ENCODE assay signal across 21 cellular contexts in the genomic region with DNA sequence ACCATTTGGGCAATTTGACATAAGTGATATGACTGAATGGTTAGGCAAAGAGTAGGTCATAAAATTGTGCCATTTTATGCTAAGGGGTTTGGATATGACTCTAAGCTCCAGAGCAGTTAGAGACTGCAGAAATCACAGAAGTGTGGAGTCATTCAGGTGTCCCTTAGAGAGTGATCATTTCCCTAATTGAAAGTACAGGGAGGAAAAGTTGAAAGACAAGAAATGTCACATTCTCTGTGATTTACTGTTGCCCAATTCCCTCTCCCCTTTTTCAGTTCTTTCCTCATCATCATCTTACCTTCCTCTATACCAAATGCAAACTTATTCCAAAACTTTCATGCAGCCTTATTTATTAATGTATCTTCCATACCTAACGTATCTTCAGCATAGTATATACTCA. TPM values are rescaled to one million over a fixed set of nuclear protein-coding genes. Genes with fewer than 3 reads are reported as not detected.
A peak's percentile ranks its signal among the peaks of the same experiment; 100 is the strongest.
DNase-seq lines count a peak whose midpoint lies in the region; FAIRE-seq and TF ChIP-seq lines count a peak whose summit lies in the region.
"Had no signal": no experiment of that assay in that cellular context is flagged by ENCODE, and none has a peak within 500 bp of the region (broad histone marks: within the 10 kb centered on the region; RNA-seq: fewer than 3 reads in every experiment).

No MANE protein-coding gene starts in this region.

- no peak overlapping the region for H4K91ac ChIP-seq in trophoblast cell (ENCODE audit: low read depth, low read length)

- no peak overlapping the region for H3K14ac ChIP-seq in trophoblast cell (ENCODE audit: low read length)

- H3K23ac ChIP-seq in trophoblast cell (ENCODE audit: low read length): no peak overlapping the region

- no peak overlapping the region for H2AFZ ChIP-seq in trophoblast cell (ENCODE audit: insufficient read depth, low read length, poor library complexity)
- H2AFZ ChIP-seq: GM23248 had no signal

- no peak overlapping the region for H2AK5ac ChIP-seq in trophoblast cell (ENCODE audit: low read length)

- peaks cover 7% of the 10 kb centered on the region for H3K4me1 Mint-ChIP-seq in osteocyte (ENCODE audit: unreplicated experiment)

- no peak overlapping the region for H3K18ac ChIP-seq in trophoblast cell (ENCODE audit: low read length)

- H2BK120ac ChIP-seq in trophoblast cell (ENCODE audit: insufficient read depth, low read length, poor library complexity): no peak overlapping the region

- H3K27me3 ChIP-seq in bronchial epithelial cell (ENCODE audit: control insufficient read depth, insufficient read depth, low read length) (no peaks in the 10 kb centered on the region), trophoblast cell (ENCODE audit: insufficient read depth, low read length) (no peaks in the 10 kb centered on the region)
- H3K27me3 ChIP-seq: BLaER1 treated with 17β-estradiol and CSF1 and Interleukin-3, amounts not matched to agents 10 nM and 100 nM had no signal

- no peak overlapping the region for H3K4ac ChIP-seq in trophoblast cell (ENCODE audit: low read depth, low read length)

- no CpG with 5 or more reads among the region's 1 CpG for WGBS in trophoblast cell (ENCODE audit: extremely low coverage, insufficient coverage, insufficient read length)

- no peak overlapping the region for H2BK5ac ChIP-seq in trophoblast cell (ENCODE audit: low read depth, low read length, poor library complexity)

- peaks cover 2 to 9% of the 10 kb centered on the region in 2 experiments for H3K4me1 ChIP-seq in trophoblast cell (ENCODE audit: control insufficient read depth in 1 of 2, insufficient read depth in 2 of 2, low read length in 2 of 2)

- no peaks in the 10 kb centered on the region for H3K9me3 Mint-ChIP-seq in osteocyte (ENCODE audit: unreplicated experiment)
- H3K9me3 Mint-ChIP-seq: CD4-positive, CD25-positive, alpha-beta regulatory T cell; HFFc6 had no signal

- no peak overlapping the region for H3K27ac Mint-ChIP-seq in osteocyte (ENCODE audit: unreplicated experiment)
- H3K27ac Mint-ChIP-seq: B cell; CD4-positive, CD25-positive, alpha-beta regulatory T cell; CD8-positive, alpha-beta memory T cell; HFFc6 had no signal

- TF ChIP-seq CTCF in bronchial epithelial cell (IDR thresholded peaks at IDR 0.05; ENCODE audit: insufficient read depth, low read length, severe bottlenecking): no peak
- no peak for TF ChIP-seq CTCF in osteocyte (IDR thresholded peaks at IDR 0.05)

- H3K36me3 ChIP-seq in bronchial epithelial cell (ENCODE audit: control insufficient read depth, insufficient read depth, low read length) (no peaks in the 10 kb centered on the region), trophoblast cell (ENCODE audit: control insufficient read depth in 1 of 2, insufficient read depth in 2 of 2, low read length in 2 of 2) (no peaks in the 10 kb centered on the region)
- H3K36me3 ChIP-seq: BLaER1 treated with 17β-estradiol and CSF1 and Interleukin-3, amounts not matched to agents 10 nM and 100 nM; HAP-1 had no signal

- H3K79me1 ChIP-seq in trophoblast cell (ENCODE audit: low read length): peaks cover 5% of the 10 kb centered on the region

- peaks cover 35% of the 10 kb centered on the region for H3K27me3 Mint-ChIP-seq in osteocyte (ENCODE audit: unreplicated experiment)
- H3K27me3 Mint-ChIP-seq: B cell had no signal

- H3K4me2 ChIP-seq in trophoblast cell (ENCODE audit: low read length): no peak overlapping the region
- H3K4me2 ChIP-seq: BLaER1 treated with 17β-estradiol and CSF1 and Interleukin-3, amounts not matched to agents 10 nM and 100 nM had no signal

- no peak overlapping the region for H4K8ac ChIP-seq in trophoblast cell (ENCODE audit: low read depth, low read length)

- H3K4me3 ChIP-seq in bronchial epithelial cell (ENCODE audit: low read depth, low read length) (no peak overlapping the region), trophoblast cell (ENCODE audit: low read depth, low read length) (no peak overlapping the region)
- H3K4me3 ChIP-seq: BLaER1 treated with 17β-estradiol and CSF1 and Interleukin-3, amounts not matched to agents 10 nM and 100 nM; GM12878; GM23248; HAP-1 had no signal

- H3K27ac ChIP-seq in trophoblast cell (ENCODE audit: low read depth, low read length): no peak overlapping the region
- H3K27ac ChIP-seq: BLaER1 treated with 17β-estradiol and CSF1 and Interleukin-3, amounts not matched to agents 10 nM and 100 nM; GM23248 had no signal

- no peak overlapping the region for H3K9ac ChIP-seq in trophoblast cell (ENCODE audit: low read length)
- H3K9ac ChIP-seq: BLaER1 treated with 17β-estradiol and CSF1 and Interleukin-3, amounts not matched to agents 10 nM and 100 nM; GM23248 had no signal

- DNase-seq in CD1c-positive myeloid dendritic cell (ENCODE audit: extremely low spot score) (peak; percentile 11), HEK293T (ENCODE audit: extremely low spot score) (no peak), bronchial epithelial cell (ENCODE audit: low read depth) (no peak), trophoblast cell (peak; percentile 40 to 78), superior temporal gyrus (ENCODE audit: extremely low spot score) (no peak), osteocyte (ENCODE audit: extremely low spot score, unreplicated experiment) (no peak)
- DNase-seq: CD4-positive, CD25-positive, alpha-beta regulatory T cell; CD8-positive, alpha-beta memory T cell; COR-L47; DMS 273 treated with DMSO at 0.1 percent for 48 hours; DMS53; DND-41; EL; GM23248; HFFc6; IMR-90 had no signal

- peaks cover 5% of the 10 kb centered on the region for H3K79me2 ChIP-seq in trophoblast cell (ENCODE audit: control insufficient read depth, insufficient read depth, low read length, poor library complexity)

- H2BK12ac ChIP-seq in trophoblast cell (ENCODE audit: low read length): no peak overlapping the region

- POLR2A ChIA-PET in HEK293T (lab: Yijun Ruan, JAX): no interaction called here

- H3K36me3 Mint-ChIP-seq in osteocyte (ENCODE audit: unreplicated experiment): no peaks in the 10 kb centered on the region

- no peak overlapping the region for H4K12ac ChIP-seq in trophoblast cell (ENCODE audit: low read depth, low read length)

- H3K4me3 Mint-ChIP-seq in osteocyte (ENCODE audit: unreplicated experiment): no peak overlapping the region
- H3K4me3 Mint-ChIP-seq: B cell, HFFc6 had no signal

- FAIRE-seq in bronchial epithelial cell (lab: Jason Lieb, UNC): peak; percentile 32
- FAIRE-seq: GM12878, HTR-8/SVneo had no signal

- H3K9me3 ChIP-seq in trophoblast cell (ENCODE audit: insufficient read depth, low read depth, low read length): no peaks in the 10 kb centered on the region
- H3K9me3 ChIP-seq: BLaER1 treated with 17β-estradiol and CSF1 and Interleukin-3, amounts not matched to agents 10 nM and 100 nM; HAP-1 had no signal

- CTCF ChIA-PET in HEK293T (lab: Yijun Ruan, JAX): no interaction called here

TF ChIP-seq in HEK293T, 16 proteins besides CTCF, POLR2A, EP300 and RAD21:
- TF ChIP-seq CTBP1 (IDR thresholded peaks at IDR 0.05; ENCODE audit: borderline replicate concordance): no peak
- no peak for TF ChIP-seq BHLHE40 (IDR thresholded peaks at IDR 0.05; ENCODE audit: borderline replicate concordance)
- TF ChIP-seq, protein P1, sequence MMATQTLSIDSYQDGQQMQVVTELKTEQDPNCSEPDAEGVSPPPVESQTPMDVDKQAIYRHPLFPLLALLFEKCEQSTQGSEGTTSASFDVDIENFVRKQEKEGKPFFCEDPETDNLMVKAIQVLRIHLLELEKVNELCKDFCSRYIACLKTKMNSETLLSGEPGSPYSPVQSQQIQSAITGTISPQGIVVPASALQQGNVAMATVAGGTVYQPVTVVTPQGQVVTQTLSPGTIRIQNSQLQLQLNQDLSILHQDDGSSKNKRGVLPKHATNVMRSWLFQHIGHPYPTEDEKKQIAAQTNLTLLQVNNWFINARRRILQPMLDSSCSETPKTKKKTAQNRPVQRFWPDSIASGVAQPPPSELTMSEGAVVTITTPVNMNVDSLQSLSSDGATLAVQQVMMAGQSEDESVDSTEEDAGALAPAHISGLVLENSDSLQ (IDR thresholded peaks at IDR 0.05): 0 out of 2 replicates have a peak, but pooled peaks have one; percentile 23
- no peak for TF ChIP-seq ARNT (IDR thresholded peaks at IDR 0.05)
- no peak for TF ChIP-seq ELF4 (IDR thresholded peaks at IDR 0.05)

RNA-seq across cellular contexts. Expression of gene GOLGB1, which starts 2.7 kb away (rescaled TPM):
- total RNA-seq in bronchial epithelial cell: 30.0 and 45.2 TPM in 2 replicates
- 31.7 and 33.9 TPM in 2 replicates for polyA plus RNA-seq in trophoblast cell (2013)
- 60.5 and 71.9 TPM in 2 replicates for total RNA-seq in osteocyte

Comparison
In these comparisons a context has a peak if more than half of its experiments do, and no peak if none do; other contexts are left out.
1. DNase-seq: peak in CD1c-positive myeloid dendritic cell (single experiment) and trophoblast cell (2 of 2); none in HEK293T (single experiment), bronchial epithelial cell (single experiment), superior temporal gyrus (single experiment) and osteocyte (single experiment).